8 cellular contexts compared by ENCODE assay signal in genomic region chr11:35618497-35619029, GRCh38. TPM values are rescaled to one million over a fixed set of nuclear protein-coding genes. Genes with fewer than 3 reads are reported as not detected.
DNase-seq lines count a peak whose midpoint lies in the region; ATAC-seq and TF ChIP-seq lines count a peak whose summit lies in the region.

No MANE protein-coding gene starts in this region.

- DNase-seq in stimulated activated CD4-positive, alpha-beta T cell treated with anti-CD3 and anti-CD28 coated beads, Interleukin-12 subunit alpha, Interleukin-12 subunit beta, amount 100 ng/mL, for 4 hours = peak; percentile 19
- no peak for DNase-seq in stimulated activated CD4-positive, alpha-beta T cell treated with anti-CD3 and anti-CD28 coated beads, Interleukin-4, amount 100 ng/mL, for 24 hours
- no peak for DNase-seq in RWPE2 (ENCODE audit: low spot score)
- DNase-seq in esophagus squamous epithelium (lab: John Stamatoyannopoulos, UW) = no peak
- no peak for DNase-seq in omental fat pad (ENCODE audit: low spot score)
- no peak for DNase-seq in NCI-H1694 treated with DMSO at 0.1 percent for 48 hours (lab: John Stamatoyannopoulos, UW)
- no peak for DNase-seq in cortex of kidney (lab: John Stamatoyannopoulos, UW)

- H3K27me3 ChIP-seq in RWPE2 (ENCODE audit: insufficient read depth, poor library complexity, severe bottlenecking) = no peaks in the 10 kb centered on the region
- peaks cover 0 to 57% (median 0%) of the 10 kb centered on the region in 4 donors for H3K27me3 ChIP-seq in esophagus squamous epithelium

- H3K27ac ChIP-seq in RWPE2 (ENCODE audit: poor library complexity, severe bottlenecking) = peak overlapping the region; percentile 100
- peak overlapping the region; percentile 79 to 88 (median 86) for H3K27ac ChIP-seq in esophagus squamous epithelium

- no CpG with 5 or more reads among the region's 79 CpGs for WGBS in esophagus squamous epithelium, 2 donors

- no peak for TF ChIP-seq CTCF in RWPE2 (IDR thresholded peaks at IDR 0.05; ENCODE audit: poor library complexity, severe bottlenecking)
- TF ChIP-seq CTCF in esophagus squamous epithelium (IDR thresholded peaks at IDR 0.05) = peak in 4 of 6 experiments; percentile 4 to 49 (median 22)
- TF ChIP-seq CTCF in omental fat pad (IDR thresholded peaks at IDR 0.05) = no peak

- peak overlapping the region; percentile 94 for H3K4me3 ChIP-seq in RWPE2 (ENCODE audit: severe bottlenecking)
- H3K4me3 ChIP-seq in esophagus squamous epithelium = peak overlapping the region; percentile 53 to 76 (median 64)

- H3K36me3 ChIP-seq in RWPE2 (ENCODE audit: low read depth) (peaks cover 9% of the 10 kb centered on the region), esophagus squamous epithelium (no peaks in the 10 kb centered on the region)

- no peak for TF ChIP-seq POLR2A in esophagus squamous epithelium (IDR thresholded peaks at IDR 0.05)

- ATAC-seq in HG02798 (IDR thresholded peaks at IDR 0.05; ENCODE audit: poor library complexity, unreplicated experiment) (peak; percentile 51), RWPE2 (ENCODE audit: low read depth) (0 out of 3 replicates have a peak, but pooled peaks have one; percentile 3), omental fat pad (ENCODE audit: low FRiP score) (peak; percentile 45)

- H3K9me3 ChIP-seq in RWPE2 (ENCODE audit: severe bottlenecking) (no peaks in the 10 kb centered on the region), esophagus squamous epithelium (no peaks in the 10 kb centered on the region)

- intact Hi-C loops in esophagus squamous epithelium (cut with DNase I) = loop anchor here (5.0 to 10.0 kb wide), 4 partner anchors 199 to 876 kb away; no protein-coding TSS in a partner anchor

- peaks cover 45% of the 10 kb centered on the region for H3K4me1 ChIP-seq in RWPE2 (ENCODE audit: insufficient read depth, poor library complexity, severe bottlenecking)
- H3K4me1 ChIP-seq in esophagus squamous epithelium = peaks cover 18 to 68% (median 27%) of the 10 kb centered on the region in 3 donors

RNA-seq across cellular contexts. Expression of gene FJX1, which starts 0.3 kb away (rescaled TPM):
- total RNA-seq in esophagus squamous epithelium = 10 to 100 TPM in 3 of 4 donors, 1 to 10 TPM in 1; 8.8 to 12.4 (median 11.1) TPM
- total RNA-seq in omental fat pad = 10 to 100 TPM in 2 of 4 donors, 1 to 10 TPM in 2; 3.3 to 48.4 (median 9.4) TPM

RNA-seq across cellular contexts. Expression of gene TRIM44, which starts 44.0 kb away (rescaled TPM):
- total RNA-seq in esophagus squamous epithelium (10 to 100 TPM in 2 of 4 donors, 1 to 10 TPM in 2; 6.8 to 32.0 (median 13.5) TPM), omental fat pad (10 to 100 TPM; 47.3 to 64.0 (median 52.1) TPM)

Comparison
In these comparisons a context has a peak if more than half of its experiments do, and no peak if none do; other contexts are left out.
1. CTCF ChIP-seq: peak in esophagus squamous epithelium (4 of 6); none in RWPE2 (single experiment) and omental fat pad (0 of 3).
2. Peak in every context shown above with its lines, with median percentiles within 50 percentile points of each other: ATAC-seq.